ENCODE assay signal across 8 cellular contexts in genomic region chr5:81852277-81853004, GRCh38.
DNase-seq lines count a peak whose midpoint lies in the region; ATAC-seq and TF ChIP-seq lines count a peak whose summit lies in the region.

No MANE protein-coding gene starts in this region.

- H3K23ac ChIP-seq in H9 (ENCODE audit: insufficient read length, low read depth, low read length) = no peak overlapping the region

- no peak overlapping the region for H2BK20ac ChIP-seq in H9 (ENCODE audit: low read depth, low read length, poor library complexity, severe bottlenecking)

- H4K91ac ChIP-seq in H9 (ENCODE audit: insufficient read length, low read depth, low read length) = no peak overlapping the region

- H3K9me2 ChIP-seq in PC-3 (replicated peaks; ENCODE audit: low read length) = no peaks in the 10 kb centered on the region

- no peak overlapping the region for H4K5ac ChIP-seq in H9 (ENCODE audit: insufficient read length, low read depth, low read length)

- H3K9me3 Mint-ChIP-seq in H9 = no peaks in the 10 kb centered on the region

- no peak overlapping the region for H3K4ac ChIP-seq in H9 (ENCODE audit: low read depth, low read length)

- H4K20me1 ChIP-seq in H9 (ENCODE audit: control insufficient read depth, insufficient read depth, insufficient read length) = no peaks in the 10 kb centered on the region
- no peaks in the 10 kb centered on the region for H4K20me1 ChIP-seq in PC-3 (ENCODE audit: low read length)

- H3K36me3 ChIP-seq in BJ (ENCODE audit: control insufficient read depth, insufficient read depth, low read length) (no peaks in the 10 kb centered on the region), PC-3 (ENCODE audit: low read depth, low read length) (no peaks in the 10 kb centered on the region), right lobe of liver (no peaks in the 10 kb centered on the region)

- intact Hi-C loops in PC-3 (cut with micrococcal nuclease) (loop anchor here (1.0 to 5.0 kb wide), 6 partner anchors 120 to 1755 kb away; partner anchors contain the start of gene ATG10), right lobe of liver (cut with DNase I) (loop anchor here in 1 of 2 donors (10.0 kb wide), 1 partner anchor 98 kb away; the partner anchor contains the start of gene SSBP2)

- peak overlapping the region; percentile 45 for H2BK12ac ChIP-seq in H9 (ENCODE audit: insufficient read length, low read depth, low read length)

- BruUV-seq in PC-3 (replicated peaks; lab: Mats Ljungman, UMichigan) = no TSS peak

- H2AFZ ChIP-seq in H9 (ENCODE audit: low read length) = peak overlapping the region; percentile 43
- peak overlapping the region; percentile 98; the same call in 1 of the 2 replicates for H2AFZ ChIP-seq in PC-3 (ENCODE audit: low read length)

- WGBS in H9 (ENCODE audit: extremely low coverage, insufficient read length, low lambda C conversion rate) = no CpG with 5 or more reads among the region's 26 CpGs
- WGBS in right lobe of liver (ENCODE audit: insufficient coverage, low coverage, low lambda C conversion rate, missing lambda C conversion rate) = 21% methylated on average over 21 of the region's 26 CpGs

- H3T11ph ChIP-seq in H9 (ENCODE audit: low read length) = no peak overlapping the region

- H3K27me3 ChIP-seq in BJ (ENCODE audit: control insufficient read depth, insufficient read depth, low read length) (no peaks in the 10 kb centered on the region), H9 (ENCODE audit: insufficient read depth, low read length) (no peaks in the 10 kb centered on the region), PC-3 (ENCODE audit: low read length) (no peaks in the 10 kb centered on the region), right lobe of liver (no peaks in the 10 kb centered on the region)

- H3K36me3 Mint-ChIP-seq in H9 (ENCODE audit: insufficient read depth in 1 of 3, low read depth in 3 of 3) = no peaks in the 10 kb centered on the region

- CTCF ChIA-PET in BJ (lab: Yijun Ruan, JAX) = interaction anchor here (0.6 to 4.1 kb wide), 7 partner anchors 14 to 426 kb away, joined by 3 to 21 read pairs (median 6); partner anchors contain the start of gene SSBP2
- CTCF ChIA-PET in PC-3 (lab: Charles Lee) = interaction anchor here (1.4 to 1.7 kb wide), 2 partner anchors 101 to 313 kb away, joined by 7 to 13 read pairs; partner anchors contain the start of gene SSBP2

- H3K4me3 ChIP-seq in BJ (ENCODE audit: low read depth, low read length) (peak overlapping the region; percentile 35), PC-3 (ENCODE audit: low read length) (no peak overlapping the region; the same call in 1 of the 2 replicates), choroid plexus epithelial cell (ENCODE audit: low read depth, low read length) (peak overlapping the region; percentile 36), right lobe of liver (peak overlapping the region; percentile 32 to 67 (median 58))

- no peaks in the 10 kb centered on the region for H3K79me2 ChIP-seq in H9 (ENCODE audit: insufficient read depth, low read length)
- no peaks in the 10 kb centered on the region for H3K79me2 ChIP-seq in PC-3 (ENCODE audit: low read length)

- H3K23me2 ChIP-seq in H9 (ENCODE audit: insufficient read length, low read depth, low read length, poor library complexity, severe bottlenecking) = peaks cover 12% of the 10 kb centered on the region

- H4K8ac ChIP-seq in H9 (replicated peaks; ENCODE audit: insufficient read length, low read depth, low read length) = no peak overlapping the region

- no peak overlapping the region for H2BK5ac ChIP-seq in H9 (ENCODE audit: insufficient read length, low read length)

- H2AK5ac ChIP-seq in H9 (ENCODE audit: insufficient read length, low read length) = no peak overlapping the region

- H3K14ac ChIP-seq in H9 (ENCODE audit: insufficient read depth, low read length) = peak overlapping the region; percentile 80; the same call in 1 of the 2 replicates

- ATAC-seq in PC-3 = no peak
- peak; percentile 2 to 10 (median 4) for ATAC-seq in right lobe of liver
- no peak for ATAC-seq in GM18861 (IDR thresholded peaks at IDR 0.05; ENCODE audit: unreplicated experiment)

- TF ChIP-seq POLR2A in right lobe of liver (IDR thresholded peaks at IDR 0.05) = no peak

- peak overlapping the region; percentile 78 for H3K27ac ChIP-seq in H9 (ENCODE audit: insufficient read length, low read depth, low read length)
- no peak overlapping the region for H3K27ac ChIP-seq in PC-3 (ENCODE audit: low read length)
- peak overlapping the region; percentile 52 to 74 (median 73) for H3K27ac ChIP-seq in right lobe of liver

- H3K56ac ChIP-seq in H9 (ENCODE audit: insufficient read length, low read depth, low read length) = no peak overlapping the region

- peaks cover 16% of the 10 kb centered on the region for H3K4me1 ChIP-seq in H9 (ENCODE audit: insufficient read depth, low read length)
- peaks cover 12% of the 10 kb centered on the region for H3K4me1 ChIP-seq in PC-3 (ENCODE audit: insufficient read depth, low read length)
- peaks cover 0 to 10% (median 3%) of the 10 kb centered on the region in 4 donors for H3K4me1 ChIP-seq in right lobe of liver

- DNase-seq in BJ (ENCODE audit: low read depth) (no peak), H9 (peak; percentile 78), PC-3 (no peak), choroid plexus epithelial cell (ENCODE audit: low read depth) (peak; percentile 87), right lobe of liver (peak; percentile 37 to 55 (median 49)), superior temporal gyrus (ENCODE audit: extremely low spot score) (peak; percentile 77), 8988T (no peak)

- H3K9me3 ChIP-seq in H9 (ENCODE audit: control insufficient read depth, low read depth, low read length) = no peaks in the 10 kb centered on the region
- H3K9me3 ChIP-seq in PC-3 (ENCODE audit: low read length) = no peaks in the 10 kb centered on the region
- no peaks in the 10 kb centered on the region for H3K9me3 ChIP-seq in right lobe of liver

- H2BK15ac ChIP-seq in H9 (ENCODE audit: low read depth, low read length) = no peak overlapping the region; the same call in 1 of the 2 replicates

- H3K4me2 ChIP-seq in H9 (ENCODE audit: insufficient read depth, insufficient read length, low read length) (peak overlapping the region; percentile 96), PC-3 (ENCODE audit: low read length) (peak overlapping the region; percentile 93)

- peak overlapping the region; percentile 79 for H2BK120ac ChIP-seq in H9 (ENCODE audit: low read depth, low read length, poor library complexity, severe bottlenecking)

- POLR2A ChIA-PET in BJ (lab: Charles Lee) = interaction anchor here (0.7 to 1.9 kb wide), 4 partner anchors 98 to 1433 kb away, joined by 4 to 26 read pairs (median 16); partner anchors contain the start of gene SSBP2
- POLR2A ChIA-PET in PC-3 (lab: Charles Lee; ENCODE audit: unreplicated experiment) = interaction anchor here (0.6 to 1.3 kb wide), 2 partner anchors 101 to 118 kb away, joined by 4 to 9 read pairs; partner anchors contain the start of gene SSBP2

- H3K27me3 Mint-ChIP-seq in H9 (ENCODE audit: low read depth) = no peaks in the 10 kb centered on the region

- H3K4me1 Mint-ChIP-seq in H9 = peaks cover 80 to 83% of the 10 kb centered on the region in 2 experiments

- H3K27ac Mint-ChIP-seq in H9 = peak overlapping the region; percentile 84 to 99 (median 99)

- H3K4me3 Mint-ChIP-seq in H9 = peak overlapping the region; percentile 62 to 84

- H3K18ac ChIP-seq in H9 (ENCODE audit: insufficient read length, low read depth, low read length) = peak overlapping the region; percentile 76

- no peaks in the 10 kb centered on the region for H3F3A ChIP-seq in PC-3 (ENCODE audit: low read length, unreplicated experiment)

- TF ChIP-seq CTCF in BJ (IDR thresholded peaks at IDR 0.05; ENCODE audit: insufficient read depth, low read depth, low read length) (no peak), H9 (conservative IDR thresholded peaks at IDR 0.05) (no peak), PC-3 (conservative IDR thresholded peaks at IDR 0.05; ENCODE audit: low read depth, low read length) (no peak), choroid plexus epithelial cell (conservative IDR thresholded peaks at IDR 0.05; ENCODE audit: low read depth, low read length) (no peak), right lobe of liver (IDR thresholded peaks at IDR 0.05) (no peak)

- peak overlapping the region; percentile 50 for H3K9ac ChIP-seq in H9 (ENCODE audit: extremely low read depth, insufficient read length, low read length)
- H3K9ac ChIP-seq in PC-3 (ENCODE audit: low read length) = no peak overlapping the region

- no peaks in the 10 kb centered on the region for H3K79me1 ChIP-seq in H9 (ENCODE audit: insufficient read depth, low read depth, low read length, poor library complexity, severe bottlenecking)

Comparison
In these comparisons a context has a peak if more than half of its experiments do, and no peak if none do; other contexts are left out.
1. DNase-seq: peak in H9 (single experiment), choroid plexus epithelial cell (single experiment), right lobe of liver (3 of 3) and superior temporal gyrus (single experiment); none in BJ (single experiment), PC-3 (single experiment) and 8988T (single experiment).
2. ATAC-seq: peak in right lobe of liver (4 of 4); none in PC-3 (single experiment) and GM18861 (single experiment).